Comparison of ENCODE assay signal across 26 cellular contexts in genomic region chr7:135944753-135945152, GRCh38.
"Had no signal": no experiment of that assay in that cellular context is flagged by ENCODE, and none has a peak within 500 bp of the region (broad histone marks: within the 10 kb centered on the region; RNA-seq: fewer than 3 reads in every experiment).

No MANE protein-coding gene starts in this region.

- H3K27me3 ChIP-seq: neural progenitor cell, pancreas, right lobe of liver, sigmoid colon, stomach, thyroid gland, tibial nerve, upper lobe of left lung, vagina had no signal

- H3K4me1 ChIP-seq: pancreas, prostate gland, right lobe of liver, upper lobe of left lung had no signal

- H3K4me3 ChIP-seq: neural progenitor cell, pancreas, prostate gland, right lobe of liver, sigmoid colon, stomach, thoracic aorta, thyroid gland, tibial nerve, upper lobe of left lung, vagina had no signal

- H3K4me2 ChIP-seq: neural progenitor cell had no signal

- DNase-seq: natural killer cell; occipital lobe; pancreas; retina; right cardiac atrium; right lobe of liver; sigmoid colon; small intestine; stimulated activated CD4-positive, alpha-beta T cell treated with anti-CD3 and anti-CD28 coated beads, Interleukin-15, amount 100 ng/mL, for 24 hours; stimulated activated CD4-positive, alpha-beta T cell treated with anti-CD3 and anti-CD28 coated beads, Interleukin-2, amount 100 ng/mL, for 24 hours; stimulated activated CD4-positive, alpha-beta T cell treated with anti-CD3 and anti-CD28 coated beads, Interleukin-2, amount 100 ng/mL, for 48 hours; stimulated activated CD4-positive, alpha-beta T cell treated with anti-CD3 and anti-CD28 coated beads, Interleukin-4, amount 100 ng/mL, for 24 hours; stimulated activated naive B cell treated with anti-CD40 and anti-IgM and Interleukin-4, amounts not matched to agents 10 μg/mL and 1 μg/mL and 100 μg/mL, for 72 hours; stimulated activated naive CD4-positive, alpha-beta T cell treated with Interleukin-2 at 50 U/mL for 16 hours; stomach; thyroid gland; trophoblast cell; upper lobe of left lung had no signal

- H3K27ac ChIP-seq: neural progenitor cell, pancreas, prostate gland, right lobe of liver, sigmoid colon, stomach, thoracic aorta, thyroid gland, tibial nerve, upper lobe of left lung, vagina had no signal

- H3K27me3 Mint-ChIP-seq: stimulated activated naive B cell treated with anti-CD40 and anti-IgM and Interleukin-4, amounts not matched to agents 10 μg/mL and 1 μg/mL and 100 μg/mL, for 72 hours; stimulated activated naive CD8-positive, alpha-beta T cell treated with anti-CD3 and anti-CD28 coated beads, Interleukin-15, Interleukin-2, amounts not matched to agents 100 ng/mL and 50 ng/mL, for 24 hours had no signal

- H3K27ac Mint-ChIP-seq: natural killer cell; nephron; neural progenitor cell; stimulated activated effector memory CD8-positive, alpha-beta T cell treated with anti-CD3 and anti-CD28 coated beads, Interleukin-12 subunit alpha, Interleukin-12 subunit beta, amount 100 ng/mL, for 72 hours; stimulated activated naive B cell treated with anti-CD40 and anti-IgM and Interleukin-4, amounts not matched to agents 10 μg/mL and 1 μg/mL and 100 μg/mL, for 72 hours; stimulated activated naive CD8-positive, alpha-beta T cell treated with anti-CD3 and anti-CD28 coated beads, Interleukin-15, Interleukin-2, amounts not matched to agents 100 ng/mL and 50 ng/mL, for 24 hours had no signal

- H3K9ac ChIP-seq: neural progenitor cell had no signal

- H3K4me1 Mint-ChIP-seq: neural progenitor cell had no signal

- H3K4me3 Mint-ChIP-seq: natural killer cell; nephron; neural progenitor cell; stimulated activated effector memory CD8-positive, alpha-beta T cell treated with anti-CD3 and anti-CD28 coated beads, Interleukin-12 subunit alpha, Interleukin-12 subunit beta, amount 100 ng/mL, for 72 hours; stimulated activated naive B cell treated with anti-CD40 and anti-IgM and Interleukin-4, amounts not matched to agents 10 μg/mL and 1 μg/mL and 100 μg/mL, for 72 hours; stimulated activated naive CD8-positive, alpha-beta T cell treated with anti-CD3 and anti-CD28 coated beads, Interleukin-15, Interleukin-2, amounts not matched to agents 100 ng/mL and 50 ng/mL, for 24 hours had no signal

- H2AFZ ChIP-seq: neural progenitor cell had no signal

- H3K36me3 ChIP-seq: neural progenitor cell, prostate gland, thoracic aorta, vagina had no signal

- H3K9me3 ChIP-seq: pancreas, prostate gland, right lobe of liver, sigmoid colon, stomach, thoracic aorta, thyroid gland, tibial nerve, upper lobe of left lung, vagina had no signal

- H3K9me3 Mint-ChIP-seq: natural killer cell; nephron; neural progenitor cell; stimulated activated effector memory CD8-positive, alpha-beta T cell treated with anti-CD3 and anti-CD28 coated beads, Interleukin-12 subunit alpha, Interleukin-12 subunit beta, amount 100 ng/mL, for 72 hours; stimulated activated naive B cell treated with anti-CD40 and anti-IgM and Interleukin-4, amounts not matched to agents 10 μg/mL and 1 μg/mL and 100 μg/mL, for 72 hours; stimulated activated naive CD8-positive, alpha-beta T cell treated with anti-CD3 and anti-CD28 coated beads, Interleukin-15, Interleukin-2, amounts not matched to agents 100 ng/mL and 50 ng/mL, for 24 hours had no signal
